In the genomic region with DNA sequence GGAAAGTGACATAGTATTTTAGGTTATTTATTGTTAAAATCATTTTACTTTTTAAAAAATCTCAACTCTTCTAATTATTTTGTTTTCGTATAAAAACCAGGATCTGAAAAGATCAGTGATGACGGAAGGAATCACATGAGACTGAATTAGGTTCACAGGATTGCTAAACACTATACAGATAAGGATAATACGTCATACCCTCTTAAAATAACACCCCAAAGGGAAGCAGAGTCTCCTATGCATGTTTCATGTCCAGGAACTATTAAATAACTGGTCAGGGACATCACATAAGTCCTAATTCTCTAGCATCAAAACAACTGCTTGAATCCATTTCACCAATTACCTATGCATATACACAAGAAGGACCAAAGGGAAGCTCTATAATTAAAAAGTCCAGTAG, we compare ENCODE assay signal across 35 cellular contexts.
"Had no signal": no experiment of that assay in that cellular context is flagged by ENCODE, and none has a peak within 500 bp of the region (broad histone marks: within the 10 kb centered on the region; RNA-seq: fewer than 3 reads in every experiment).

No MANE protein-coding gene starts in this region.

- DNase-seq: Karpas-422, Kasumi-1, KG1, MG63, MM.1S, MV-4-11, NCI-H1048, NCI-H1092, NCI-H1092 treated with DMSO at 0.1 percent for 48 hours, NCI-H1105, NCI-H1105 treated with DMSO at 0.1 percent for 48 hours, NCI-H1417, NCI-H1417 treated with DMSO at 0.1 percent for 48 hours, NCI-H1436, NCI-H1436 treated with DMSO at 0.1 percent for 48 hours, NCI-H146, NCI-H1694, NCI-H1694 treated with DMSO at 0.1 percent for 48 hours, NCI-H187, NCI-H187 treated with DMSO at 0.1 percent for 48 hours, NCI-H1930, NCI-H2029, NCI-H2029 treated with DMSO at 0.1 percent for 48 hours, NCI-H2081, NCI-H2081 treated with DMSO at 0.1 percent for 48 hours, NCI-H2107, NCI-H2171, NCI-H2171 treated with DMSO at 0.1 percent for 48 hours, NCI-H2227 treated with DMSO at 0.1 percent for 48 hours, NCI-H226, NCI-H345, NCI-H446, NCI-H446 treated with DMSO at 0.1 percent for 48 hours, NCI-H510A had no signal

- H3K27ac ChIP-seq: KMS-11 had no signal

- H3K27me3 ChIP-seq: MG63 had no signal

- H3K4me3 ChIP-seq: MG63 had no signal
